In genomic region chr12:1504304-1505150, GRCh38 we compare ENCODE assay signal across 11 cellular contexts.
DNase-seq lines count a peak whose midpoint lies in the region; ATAC-seq and TF ChIP-seq lines count a peak whose summit lies in the region.
"Had no signal": no experiment of that assay in that cellular context is flagged by ENCODE, and none has a peak within 500 bp of the region (broad histone marks: within the 10 kb centered on the region; RNA-seq: fewer than 3 reads in every experiment).

No MANE protein-coding gene starts in this region.

- TF ChIP-seq CTCF in Loucy (conservative IDR thresholded peaks at IDR 0.05; ENCODE audit: low read length) (no peak), nephron progenitor cell (IDR thresholded peaks at IDR 0.05) (no peak)

- H3K79me2 ChIP-seq in Loucy (ENCODE audit: insufficient read depth, low read length) = no peaks in the 10 kb centered on the region

- intact Hi-C loops in activated CD4-positive, alpha-beta memory T cell treated with anti-CD3 and anti-CD28 coated beads for 36 hours (cut with micrococcal nuclease) = no loop called here

- peak overlapping the region; percentile 45 for H3K4me3 Mint-ChIP-seq in activated CD4-positive, alpha-beta memory T cell treated with anti-CD3 and anti-CD28 coated beads for 36 hours
- peak overlapping the region; percentile 37 for H3K4me3 Mint-ChIP-seq in nephron progenitor cell

- peak; percentile 13 for DNase-seq in NCI-H82 (lab: John Stamatoyannopoulos, UW)
- no peak for DNase-seq in NCI-H82 treated with DMSO at 0.1 percent for 48 hours (lab: John Stamatoyannopoulos, UW; ENCODE audit: unreplicated experiment)
- DNase-seq in activated CD4-positive, alpha-beta memory T cell treated with anti-CD3 and anti-CD28 coated beads for 36 hours = no peak
- peak; percentile 40 for DNase-seq in nephron progenitor cell
- DNase-seq in SK-N-DZ (ENCODE audit: low spot score) = no peak
- no peak for DNase-seq in SW 1271 (lab: John Stamatoyannopoulos, UW)
- DNase-seq: NCI-H345, SIG-M5 had no signal

- no peak overlapping the region for H3K9ac ChIP-seq in Loucy (ENCODE audit: low read depth, low read length, poor library complexity, severe bottlenecking)

- POLR2A ChIA-PET in activated CD4-positive, alpha-beta memory T cell treated with anti-CD3 and anti-CD28 coated beads for 36 hours (lab: Charles Lee) = no interaction called here

- no peaks in the 10 kb centered on the region for H3K36me3 ChIP-seq in Loucy (ENCODE audit: insufficient read depth, low read length)
- H3K36me3 ChIP-seq: right lobe of liver had no signal

- ATAC-seq in GM18502 (IDR thresholded peaks at IDR 0.05; ENCODE audit: poor library complexity, unreplicated experiment) = no peak
- ATAC-seq: right lobe of liver had no signal

- H3K4me1 Mint-ChIP-seq in activated CD4-positive, alpha-beta memory T cell treated with anti-CD3 and anti-CD28 coated beads for 36 hours (ENCODE audit: low read depth) = peaks cover 10% of the 10 kb centered on the region
- H3K4me1 Mint-ChIP-seq in nephron progenitor cell = peaks cover 78% of the 10 kb centered on the region

- no peaks in the 10 kb centered on the region for H3K9me3 ChIP-seq in Loucy (ENCODE audit: insufficient read depth, low read depth, low read length)
- H3K9me3 ChIP-seq: right lobe of liver had no signal

- H3K4me1 ChIP-seq in Loucy (ENCODE audit: insufficient read depth, low read length, poor library complexity, severe bottlenecking) = peaks cover 9% of the 10 kb centered on the region
- H3K4me1 ChIP-seq: right lobe of liver had no signal

- no peaks in the 10 kb centered on the region for H3F3A ChIP-seq in Loucy (ENCODE audit: low read depth)

- H4K20me1 ChIP-seq in Loucy (ENCODE audit: insufficient read depth, low read length, poor library complexity, severe bottlenecking) = no peaks in the 10 kb centered on the region

- H3K36me3 Mint-ChIP-seq in activated CD4-positive, alpha-beta memory T cell treated with anti-CD3 and anti-CD28 coated beads for 36 hours = no peaks in the 10 kb centered on the region
- peaks cover 6% of the 10 kb centered on the region for H3K36me3 Mint-ChIP-seq in nephron progenitor cell (ENCODE audit: low read depth)

- H3K9me2 ChIP-seq in Loucy (replicated peaks; ENCODE audit: low read depth, low read length) = no peaks in the 10 kb centered on the region

- H3K9me3 Mint-ChIP-seq in activated CD4-positive, alpha-beta memory T cell treated with anti-CD3 and anti-CD28 coated beads for 36 hours = no peaks in the 10 kb centered on the region
- peaks cover 2% of the 10 kb centered on the region for H3K9me3 Mint-ChIP-seq in nephron progenitor cell

- H3K27me3 Mint-ChIP-seq in activated CD4-positive, alpha-beta memory T cell treated with anti-CD3 and anti-CD28 coated beads for 36 hours = peaks cover 38% of the 10 kb centered on the region
- H3K27me3 Mint-ChIP-seq in nephron progenitor cell (ENCODE audit: low read depth, poor library complexity) = peaks cover 4% of the 10 kb centered on the region

- H3K4me2 ChIP-seq in Loucy (ENCODE audit: low read depth, low read length, poor library complexity, severe bottlenecking) = peak overlapping the region; percentile 67

- H3K27me3 ChIP-seq in Loucy (ENCODE audit: insufficient read depth, low read length, poor library complexity, severe bottlenecking) = no peaks in the 10 kb centered on the region
- H3K27me3 ChIP-seq: right lobe of liver had no signal

- no peak overlapping the region for H2AFZ ChIP-seq in Loucy (ENCODE audit: low read length)

- H3K27ac Mint-ChIP-seq in activated CD4-positive, alpha-beta memory T cell treated with anti-CD3 and anti-CD28 coated beads for 36 hours = no peak overlapping the region
- H3K27ac Mint-ChIP-seq in nephron progenitor cell = no peak overlapping the region

- no peak overlapping the region for H3K4me3 ChIP-seq in Loucy (ENCODE audit: low read length, poor library complexity, severe bottlenecking)
- H3K4me3 ChIP-seq: right lobe of liver had no signal

- CTCF ChIA-PET in activated CD4-positive, alpha-beta memory T cell treated with anti-CD3 and anti-CD28 coated beads for 36 hours (lab: Charles Lee) = interaction anchor here (0.7 to 1.4 kb wide), 4 partner anchors 23 to 688 kb away, joined by 3 to 4 read pairs (median 4); no protein-coding TSS in a partner anchor

Comparison
In these comparisons a context has a peak if more than half of its experiments do, and no peak if none do; other contexts are left out.
1. DNase-seq: peak in NCI-H82 (single experiment) and nephron progenitor cell (single experiment); none in NCI-H82 treated with DMSO at 0.1 percent for 48 hours (single experiment), activated CD4-positive, alpha-beta memory T cell treated with anti-CD3 and anti-CD28 coated beads for 36 hours (single experiment), SK-N-DZ (single experiment) and SW 1271 (0 of 2).